ENCODE assay signal across 8 cellular contexts in genomic region chr5:68252678-68253520, GRCh38. TPM values are rescaled to one million over a fixed set of nuclear protein-coding genes. Genes with fewer than 3 reads are reported as not detected.
A peak's percentile ranks its signal among the peaks of the same experiment; 100 is the strongest.
DNase-seq lines count a peak whose midpoint lies in the region; ATAC-seq, FAIRE-seq and TF ChIP-seq lines count a peak whose summit lies in the region.

No MANE protein-coding gene starts in this region.

- no peaks in the 10 kb centered on the region for H3K9me3 ChIP-seq in stomach

- H3K9ac ChIP-seq in mesendoderm (ENCODE audit: low read length), result no peak overlapping the region

- TF ChIP-seq CTCF in stomach (IDR thresholded peaks at IDR 0.05), result peak in 5 of 7 experiments; percentile 51 to 71 (median 66)

- peaks cover 4% of the 10 kb centered on the region for H3K79me1 ChIP-seq in mesendoderm (ENCODE audit: low read length)

- no peak for ATAC-seq in GM19324 (IDR thresholded peaks at IDR 0.05; ENCODE audit: low FRiP score, unreplicated experiment)

- peaks cover 7% of the 10 kb centered on the region for H3K79me2 ChIP-seq in mesendoderm (ENCODE audit: control insufficient read depth, insufficient read depth, low read length)

- TF ChIP-seq EP300 in stomach (IDR thresholded peaks at IDR 0.05), result no peak

- no peak overlapping the region for H3K4ac ChIP-seq in mesendoderm (ENCODE audit: low read depth, low read length)

- no peak for TF ChIP-seq POLR2A in H54 (IDR thresholded peaks at IDR 0.05; ENCODE audit: low read depth, low read length)
- TF ChIP-seq POLR2A in stomach (IDR thresholded peaks at IDR 0.05), result no peak

- H2BK5ac ChIP-seq in mesendoderm (ENCODE audit: low read length), result no peak overlapping the region

- intact Hi-C loops in stomach (cut with DNase I; ENCODE audit: low total_unique reads), result loop anchor here (10.0 kb wide), 1 partner anchor 1018 kb away; no protein-coding TSS in a partner anchor

- H3K23ac ChIP-seq in mesendoderm (ENCODE audit: low read length), result no peak overlapping the region

- H2BK120ac ChIP-seq in mesendoderm (ENCODE audit: low read depth, low read length), result no peak overlapping the region

- H4K8ac ChIP-seq in mesendoderm (ENCODE audit: low read depth, low read length), result no peak overlapping the region

- H2BK15ac ChIP-seq in mesendoderm (replicated peaks; ENCODE audit: low read depth), result no peak overlapping the region

- H3K27ac ChIP-seq in mesendoderm (ENCODE audit: low read depth, low read length), result no peak overlapping the region
- peak overlapping the region in 4 of 5 donors; percentile 39 to 75 (median 65) for H3K27ac ChIP-seq in stomach

- no peak overlapping the region for H4K5ac ChIP-seq in mesendoderm (ENCODE audit: low read length)

- H3K36me3 ChIP-seq in mesendoderm (ENCODE audit: control insufficient read depth, insufficient read depth, low read length), result no peaks in the 10 kb centered on the region
- no peaks in the 10 kb centered on the region for H3K36me3 ChIP-seq in stomach

- peak; percentile 79 for FAIRE-seq in H54 (lab: Jason Lieb, UNC)
- peak; percentile 21 for FAIRE-seq in endometrium (lab: Jason Lieb, UNC)

- H3K4me2 ChIP-seq in mesendoderm (ENCODE audit: low read length), result no peak overlapping the region

- H3K4me3 ChIP-seq in mesendoderm (ENCODE audit: low read length) (no peak overlapping the region), stomach (peak overlapping the region in 1 of 4 donors; percentile 4)

- H3K4me1 ChIP-seq in mesendoderm (ENCODE audit: control insufficient read depth, low read depth, low read length) (peaks cover 21% of the 10 kb centered on the region), stomach (peaks cover 49 to 100% (median 75%) of the 10 kb centered on the region in 4 donors)

- no peaks in the 10 kb centered on the region for H3K27me3 ChIP-seq in mesendoderm (ENCODE audit: insufficient read depth, low read length, poor library complexity)
- no peaks in the 10 kb centered on the region for H3K27me3 ChIP-seq in stomach

- no peak overlapping the region for H3K18ac ChIP-seq in mesendoderm (ENCODE audit: low read length)

- DNase-seq in ELF-1 (ENCODE audit: low read depth, low spot score), result peak; percentile 56
- peak; percentile 11 for DNase-seq in H54 (ENCODE audit: insufficient read length, low spot score)
- peak; percentile 46 for DNase-seq in NCI-H146 treated with DMSO at 0.1 percent for 48 hours (lab: John Stamatoyannopoulos, UW; ENCODE audit: unreplicated experiment)
- DNase-seq in activated CD4-positive, alpha-beta T cell treated with anti-CD3 and anti-CD28 coated beads for 1 hour, result peak; percentile 34
- peak; percentile 80 for DNase-seq in mesendoderm
- peak; percentile 53 for DNase-seq in stomach

- WGBS in mesendoderm (ENCODE audit: extremely low coverage, insufficient coverage, low lambda C conversion rate), result no CpG with 5 or more reads among the region's 6 CpGs
- 34 to 52% (median 41%) methylated on average over 6 of the region's 6 CpGs for WGBS in stomach, 5 donors

- no peak overlapping the region for H3K56ac ChIP-seq in mesendoderm (ENCODE audit: low read length)

- no peak overlapping the region for H2AK5ac ChIP-seq in mesendoderm (ENCODE audit: low read length)

RNA-seq across cellular contexts. Expression of gene PIK3R1, which starts 37.3 kb away (rescaled TPM):
- polyA plus RNA-seq in mesendoderm (2013, experiment 1 of 2), result 22.1 TPM
- 22.7 TPM for polyA plus RNA-seq in mesendoderm (2013, experiment 2 of 2)
- 100 to 1,000 TPM in 3 of 5 donors, 10 to 100 TPM in 2; 45.2 to 280 (median 115) TPM for total RNA-seq in stomach
- polyA plus RNA-seq in stomach, result 10 to 100 TPM in 2 of 3 donors, 1 to 10 TPM in 1; 9.2 to 10.5 (median 10.1) TPM

Comparison
In these comparisons a context has a peak if more than half of its experiments do, and no peak if none do; other contexts are left out.
1. DNase-seq: peak in every context shown above with its lines; median percentile 80 in mesendoderm; 56 in ELF-1; 53 in stomach; 46 in NCI-H146 treated with DMSO at 0.1 percent for 48 hours; 34 in activated CD4-positive, alpha-beta T cell treated with anti-CD3 and anti-CD28 coated beads for 1 hour; 11 in H54.